Comparison of ENCODE assay signal across 20 cellular contexts in genomic region chr3:120502116-120502515, GRCh38. TPM values are rescaled to one million over a fixed set of nuclear protein-coding genes. Genes with fewer than 3 reads are reported as not detected.
A peak's percentile ranks its signal among the peaks of the same experiment; 100 is the strongest.
DNase-seq lines count a peak whose midpoint lies in the region; ATAC-seq, FAIRE-seq and TF ChIP-seq lines count a peak whose summit lies in the region.
"Had no signal": no experiment of that assay in that cellular context is flagged by ENCODE, and none has a peak within 500 bp of the region (broad histone marks: within the 10 kb centered on the region; RNA-seq: fewer than 3 reads in every experiment).

No MANE protein-coding gene starts in this region.

- no peaks in the 10 kb centered on the region for H3K9me3 Mint-ChIP-seq in activated CD8-positive, alpha-beta memory T cell treated with anti-CD3 and anti-CD28 coated beads, Interleukin-2, amount 10 ng/mL, durations not matched to agents 7 days and 5 days (ENCODE audit: low read depth)
- H3K9me3 Mint-ChIP-seq: CD4-positive, alpha-beta memory T cell had no signal

- no peak overlapping the region for H3K27ac Mint-ChIP-seq in activated CD8-positive, alpha-beta memory T cell treated with anti-CD3 and anti-CD28 coated beads, Interleukin-2, amount 10 ng/mL, durations not matched to agents 7 days and 5 days
- H3K27ac Mint-ChIP-seq: B cell; CD4-positive, alpha-beta memory T cell; CD8-positive, alpha-beta memory T cell had no signal

- TF ChIP-seq RAD21 in A549 (conservative IDR thresholded peaks at IDR 0.05 in 1 of 2, IDR thresholded peaks at IDR 0.05 in 1 of 2) (no peak), IMR-90 (IDR thresholded peaks at IDR 0.05; ENCODE audit: low read length) (no peak), H1 (IDR thresholded peaks at IDR 0.05 in 1 of 2, conservative IDR thresholded peaks at IDR 0.05 in 1 of 2; ENCODE audit: low read depth in 2 of 2, low read length in 2 of 2) (no peak)

- no peaks in the 10 kb centered on the region; a peak in 1 of 4 replicates for H3K79me1 ChIP-seq in IMR-90 (ENCODE audit: low read depth in 1 of 2, low read length in 2 of 2)
- H3K79me1 ChIP-seq in H1 (ENCODE audit: low read depth, low read length), result no peaks in the 10 kb centered on the region

- ATAC-seq in A549 (no peak), IMR-90 (ENCODE audit: low read depth) (no peak), upper lobe of right lung (no peak)
- no peak for ATAC-seq in activated CD8-positive, alpha-beta memory T cell treated with anti-CD3 and anti-CD28 coated beads, Interleukin-2, amount 10 ng/mL, durations not matched to agents 7 days and 5 days

- no peaks in the 10 kb centered on the region for H3K79me2 ChIP-seq in H1 (ENCODE audit: control insufficient read depth in 1 of 2, insufficient read depth in 2 of 2, low read length in 2 of 2)

- no peak overlapping the region for H2AK9ac ChIP-seq in IMR-90 (replicated peaks; ENCODE audit: low read depth, low read length, poor library complexity)

- intact Hi-C loops in IMR-90 (cut with micrococcal nuclease), result no loop called here
- intact Hi-C loops in upper lobe of right lung (cut with DNase I), result no loop called here

- DNase-seq in A549 (ENCODE audit: low read depth in 1 of 2, low spot score in 1 of 2), result no peak
- no peak for DNase-seq in IMR-90
- no peak for DNase-seq in H1 (ENCODE audit: low read depth in 1 of 2, low spot score in 2 of 2)
- no peak for DNase-seq in activated CD8-positive, alpha-beta memory T cell treated with anti-CD3 and anti-CD28 coated beads, Interleukin-2, amount 10 ng/mL, durations not matched to agents 7 days and 5 days
- no peak for DNase-seq in iPS-NIHi11 (ENCODE audit: low spot score)
- DNase-seq in upper lobe of right lung, result no peak
- DNase-seq: 8988T; AML-193; CD4-positive, alpha-beta memory T cell; CD8-positive, alpha-beta memory T cell; COR-L47; DMS79 treated with DMSO at 0.1 percent for 48 hours; GF-D8 had no signal

- H3K4me1 ChIP-seq in A549, result peaks cover 21% of the 10 kb centered on the region
- H3K4me1 ChIP-seq in IMR-90 (ENCODE audit: control insufficient read depth, insufficient read depth, low read length), result peaks cover 4% of the 10 kb centered on the region; the same call in 1 of the 2 replicates
- peaks cover 10 to 21% (median 16%) of the 10 kb centered on the region in 4 experiments for H3K4me1 ChIP-seq in H1 (replicated peaks in 1 of 4; ENCODE audit: control insufficient read depth in 3 of 4, insufficient read depth in 4 of 4, low read length in 3 of 4)
- H3K4me1 ChIP-seq in upper lobe of right lung, result peaks cover 22% of the 10 kb centered on the region

- H4K5ac ChIP-seq in IMR-90 (ENCODE audit: low read depth, low read length) (no peak overlapping the region), H1 (ENCODE audit: insufficient read length, low read depth, low read length) (no peak overlapping the region)

- H2BK20ac ChIP-seq in IMR-90 (ENCODE audit: low read depth, low read length), result no peak overlapping the region
- H2BK20ac ChIP-seq in H1 (ENCODE audit: low read length), result peak overlapping the region; percentile 99; the same call in 1 of the 2 replicates

- H3K9me3 ChIP-seq in A549 (no peaks in the 10 kb centered on the region), IMR-90 (ENCODE audit: control insufficient read depth, insufficient read depth, low read length) (no peaks in the 10 kb centered on the region), H1 (ENCODE audit: insufficient read depth in 2 of 2, low read depth in 1 of 2, low read length in 1 of 2) (no peaks in the 10 kb centered on the region), upper lobe of right lung (no peaks in the 10 kb centered on the region)
- H3K9me3 ChIP-seq: BLaER1 treated with 17β-estradiol and CSF1 and Interleukin-3, amounts not matched to agents 10 nM and 100 nM had no signal

- TF ChIP-seq EP300 in A549 (IDR thresholded peaks at IDR 0.05) (no peak), H1 (IDR thresholded peaks at IDR 0.05; ENCODE audit: borderline replicate concordance in 1 of 2, low read depth in 2 of 2, low read length in 2 of 2) (no peak)

- WGBS in A549 (ENCODE audit: missing lambda C conversion rate), result 86% methylated on average over 8 of the region's 8 CpGs
- 89% methylated on average over 5 of the region's 8 CpGs; no CpG with 5 or more reads in 1 of the 2 experiments for WGBS in IMR-90 (ENCODE audit: extremely low coverage in 2 of 2, insufficient read length in 1 of 2), 2 experiments
- 93% methylated on average over 8 of the region's 8 CpGs; no CpG with 5 or more reads in 1 of the 2 experiments for WGBS in H1 (ENCODE audit: extremely low coverage in 1 of 2, insufficient coverage in 1 of 2, insufficient read length in 1 of 2, insufficient replicate concordance in 2 of 2, low coverage in 1 of 2, low lambda C conversion rate in 2 of 2, missing lambda C conversion rate in 1 of 2), 2 experiments

- H3K36me3 Mint-ChIP-seq in activated CD8-positive, alpha-beta memory T cell treated with anti-CD3 and anti-CD28 coated beads, Interleukin-2, amount 10 ng/mL, durations not matched to agents 7 days and 5 days, result no peaks in the 10 kb centered on the region
- H3K36me3 Mint-ChIP-seq: CD4-positive, alpha-beta memory T cell; CD8-positive, alpha-beta memory T cell had no signal

- BruUV-seq in IMR-90 (replicated peaks; lab: Mats Ljungman, UMichigan), result no TSS peak

- H3K4me3 ChIP-seq in A549 (no peak overlapping the region), IMR-90 (ENCODE audit: insufficient read depth, low read depth, low read length) (no peak overlapping the region), H1 (ENCODE audit: extremely low read depth in 1 of 4, insufficient read depth in 2 of 4, low read depth in 3 of 4, low read length in 4 of 4) (no peak overlapping the region), upper lobe of right lung (no peak overlapping the region)
- H3K4me3 ChIP-seq: BLaER1 treated with 17β-estradiol and CSF1 and Interleukin-3, amounts not matched to agents 10 nM and 100 nM had no signal

- CTCF ChIA-PET in A549 (lab: Yijun Ruan, JAX), result interaction anchor here (1.3 to 2.1 kb wide), 3 partner anchors 57 to 258 kb away, joined by 3 to 10 read pairs (median 7); no protein-coding TSS in a partner anchor
- CTCF ChIA-PET in IMR-90 (lab: Yijun Ruan, JAX), result interaction anchor here (1.2 to 1.5 kb wide), 2 partner anchors 63 to 66 kb away, joined by 3 read pairs; no protein-coding TSS in a partner anchor
- CTCF ChIA-PET in H1 (lab: Charles Lee; ENCODE audit: partially characterized antibody), result interaction anchor here (1.0 to 4.2 kb wide), 5 partner anchors 10 to 84 kb away, joined by 3 to 28 read pairs (median 4); no protein-coding TSS in a partner anchor
- CTCF ChIA-PET in activated CD8-positive, alpha-beta memory T cell treated with anti-CD3 and anti-CD28 coated beads, Interleukin-2, amount 10 ng/mL, durations not matched to agents 7 days and 5 days (lab: Charles Lee), result interaction anchor here (0.7 kb wide), 1 partner anchor 35 kb away, joined by 3 read pairs; no protein-coding TSS in a partner anchor

- no peak overlapping the region for H2AFZ ChIP-seq in IMR-90 (replicated peaks; ENCODE audit: low read length, poor library complexity)
- H2AFZ ChIP-seq in H1 (ENCODE audit: low read length), result no peak overlapping the region

- H3K27ac ChIP-seq in A549, result no peak overlapping the region
- no peak overlapping the region for H3K27ac ChIP-seq in IMR-90 (ENCODE audit: insufficient read depth, low read length)
- H3K27ac ChIP-seq in H1 (ENCODE audit: low read depth, low read length), result no peak overlapping the region
- no peak overlapping the region for H3K27ac ChIP-seq in upper lobe of right lung
- H3K27ac ChIP-seq: BLaER1 treated with 17β-estradiol and CSF1 and Interleukin-3, amounts not matched to agents 10 nM and 100 nM; C4-2B had no signal

- H3K4me3 Mint-ChIP-seq in activated CD8-positive, alpha-beta memory T cell treated with anti-CD3 and anti-CD28 coated beads, Interleukin-2, amount 10 ng/mL, durations not matched to agents 7 days and 5 days, result no peak overlapping the region
- H3K4me3 Mint-ChIP-seq: B cell; CD4-positive, alpha-beta memory T cell; CD8-positive, alpha-beta memory T cell had no signal

- H4K8ac ChIP-seq in IMR-90 (ENCODE audit: low read depth in 2 of 2, low read length in 2 of 2) (no peak overlapping the region), H1 (ENCODE audit: extremely low read depth, insufficient read depth, low read length) (no peak overlapping the region)

- no peak overlapping the region for H3K4ac ChIP-seq in IMR-90 (ENCODE audit: low read depth, low read length)
- H3K4ac ChIP-seq in H1 (replicated peaks; ENCODE audit: insufficient read length, low read depth, low read length), result no peak overlapping the region

- H3K18ac ChIP-seq in IMR-90 (ENCODE audit: low read depth, low read length) (no peak overlapping the region), H1 (ENCODE audit: extremely low read depth, low read length) (0 out of 2 replicates have a peak overlapping the region, but pooled peaks have one; percentile 39)

- peaks cover 14% of the 10 kb centered on the region for H3K27me3 Mint-ChIP-seq in activated CD8-positive, alpha-beta memory T cell treated with anti-CD3 and anti-CD28 coated beads, Interleukin-2, amount 10 ng/mL, durations not matched to agents 7 days and 5 days

- H3K36me3 ChIP-seq in IMR-90 (ENCODE audit: control insufficient read depth, insufficient read depth, low read length) (no peaks in the 10 kb centered on the region), H1 (ENCODE audit: control insufficient read depth in 2 of 4, insufficient read depth in 4 of 4, low read length in 3 of 4) (no peaks in the 10 kb centered on the region), upper lobe of right lung (no peaks in the 10 kb centered on the region)
- H3K36me3 ChIP-seq: BLaER1 treated with 17β-estradiol and CSF1 and Interleukin-3, amounts not matched to agents 10 nM and 100 nM had no signal

- TF ChIP-seq POLR2A in A549 (IDR thresholded peaks at IDR 0.05; ENCODE audit: low read length) (no peak), IMR-90 (IDR thresholded peaks at IDR 0.05; ENCODE audit: low read depth, low read length) (no peak), H1 (IDR thresholded peaks at IDR 0.05; ENCODE audit: control extremely low read depth in 1 of 2, low read depth in 2 of 2, low read length in 2 of 2) (no peak)

- H2BK120ac ChIP-seq in IMR-90 (ENCODE audit: low read depth, low read length), result no peak overlapping the region
- H2BK120ac ChIP-seq in H1 (replicated peaks; ENCODE audit: low read depth, low read length), result peak overlapping the region; percentile 58

- in situ Hi-C loops in IMR-90 (cut with MboI; ENCODE audit: low sequenced_read_pairs), result no loop called here

- H4K20me1 ChIP-seq in IMR-90 (ENCODE audit: insufficient read depth, low read length) (no peaks in the 10 kb centered on the region), H1 (replicated peaks in 1 of 2; ENCODE audit: control insufficient read depth in 1 of 2, insufficient read depth in 2 of 2, low read length in 2 of 2) (no peaks in the 10 kb centered on the region)
- H4K20me1 ChIP-seq: BLaER1 treated with 17β-estradiol and CSF1 and Interleukin-3, amounts not matched to agents 10 nM and 100 nM had no signal

- no peak overlapping the region for H4K91ac ChIP-seq in IMR-90 (ENCODE audit: insufficient read depth, low read depth, low read length)
- H4K91ac ChIP-seq in H1 (replicated peaks; ENCODE audit: insufficient read length, low read length), result peak overlapping the region; percentile 3

- H2BK15ac ChIP-seq in IMR-90 (ENCODE audit: low read depth, low read length), result no peak overlapping the region
- H2BK15ac ChIP-seq in H1 (ENCODE audit: low read length), result 0 out of 2 replicates have a peak overlapping the region, but pooled peaks have one; percentile 40

- dilution Hi-C loops in IMR-90 (cut with HindIII; ENCODE audit: low sequenced_read_pairs, unreplicated experiment), result no loop called here

- H2BK12ac ChIP-seq in H1 (ENCODE audit: low read depth, low read length), result peak overlapping the region; percentile 84

- H3K23ac ChIP-seq in IMR-90 (ENCODE audit: low read depth, low read length), result no peak overlapping the region
- H3K23ac ChIP-seq in H1 (ENCODE audit: insufficient read length), result no peak overlapping the region

- H3K4me2 ChIP-seq in A549 (no peak overlapping the region), IMR-90 (ENCODE audit: low read depth, low read length) (no peak overlapping the region), H1 (ENCODE audit: insufficient read depth in 1 of 2, low read depth in 2 of 2, low read length in 2 of 2) (no peak overlapping the region)
- H3K4me2 ChIP-seq: BLaER1 treated with 17β-estradiol and CSF1 and Interleukin-3, amounts not matched to agents 10 nM and 100 nM had no signal

- H3K56ac ChIP-seq in IMR-90 (ENCODE audit: extremely low read depth, insufficient read depth, low read length), result no peak overlapping the region
- H3K56ac ChIP-seq in H1 (replicated peaks; ENCODE audit: insufficient read length, low read depth, low read length), result no peak overlapping the region

- POLR2A ChIA-PET in A549 (lab: Yijun Ruan, JAX) (interaction anchor here (0.7 kb wide), 1 partner anchor 51 kb away, joined by 4 read pairs; no protein-coding TSS in a partner anchor), IMR-90 (lab: Charles Lee; ENCODE audit: unreplicated experiment) (no interaction called here), H1 (lab: Charles Lee; ENCODE audit: partially characterized antibody) (interaction anchor here (0.7 to 1.4 kb wide), 3 partner anchors 8 to 53 kb away, joined by 3 read pairs; no protein-coding TSS in a partner anchor)

- H2BK5ac ChIP-seq in IMR-90 (ENCODE audit: low read depth, low read length, poor library complexity, severe bottlenecking), result no peak overlapping the region
- no peak overlapping the region for H2BK5ac ChIP-seq in H1 (ENCODE audit: low read depth, low read length)

- H3K23me2 ChIP-seq in H1 (ENCODE audit: low read depth, low read length), result no peaks in the 10 kb centered on the region; the same call in 1 of the 2 replicates

- FAIRE-seq in A549 (lab: Jason Lieb, UNC) (no peak), H1 (lab: Jason Lieb, UNC) (no peak)
- FAIRE-seq: A204.1, G401.6, GM12891, GM19239 had no signal

- H3K9ac ChIP-seq in IMR-90 (ENCODE audit: low read depth, low read length) (no peak overlapping the region), H1 (replicated peaks in 1 of 4; ENCODE audit: extremely low read depth in 1 of 4, low read depth in 3 of 4, low read length in 3 of 4) (no peak overlapping the region)
- H3K9ac ChIP-seq: BLaER1 treated with 17β-estradiol and CSF1 and Interleukin-3, amounts not matched to agents 10 nM and 100 nM had no signal

- H3K27me3 ChIP-seq in IMR-90 (ENCODE audit: control insufficient read depth, insufficient read depth, low read length), result no peaks in the 10 kb centered on the region
- H3K27me3 ChIP-seq in H1 (replicated peaks in 1 of 4; ENCODE audit: control insufficient read depth in 3 of 4, extremely low read depth in 1 of 4, insufficient read depth in 3 of 4, low read length in 3 of 4), result no peaks in the 10 kb centered on the region
- no peaks in the 10 kb centered on the region for H3K27me3 ChIP-seq in upper lobe of right lung
- H3K27me3 ChIP-seq: BLaER1 treated with 17β-estradiol and CSF1 and Interleukin-3, amounts not matched to agents 10 nM and 100 nM had no signal

- no peak overlapping the region for H2AK5ac ChIP-seq in IMR-90 (ENCODE audit: low read depth, low read length)
- no peak overlapping the region for H2AK5ac ChIP-seq in H1 (ENCODE audit: low read depth, low read length)

- H3K14ac ChIP-seq in IMR-90 (replicated peaks; ENCODE audit: low read depth, low read length) (no peak overlapping the region), H1 (ENCODE audit: insufficient read length) (no peak overlapping the region)

- H3K4me1 Mint-ChIP-seq in activated CD8-positive, alpha-beta memory T cell treated with anti-CD3 and anti-CD28 coated beads, Interleukin-2, amount 10 ng/mL, durations not matched to agents 7 days and 5 days, result no peaks in the 10 kb centered on the region
- H3K4me1 Mint-ChIP-seq: B cell; CD4-positive, alpha-beta memory T cell; CD8-positive, alpha-beta memory T cell had no signal

- H3K9me1 ChIP-seq in IMR-90 (ENCODE audit: insufficient read depth, low read length), result 0 out of 2 replicates have a peak, but pooled peaks cover 4% of the 10 kb centered on the region

- TF ChIP-seq CTCF in A549 (IDR thresholded peaks at IDR 0.05), result no peak
- no peak for TF ChIP-seq CTCF in IMR-90 (conservative IDR thresholded peaks at IDR 0.05; ENCODE audit: low read depth, low read length)
- TF ChIP-seq CTCF in H1 (IDR thresholded peaks at IDR 0.05; ENCODE audit: control extremely low read depth in 1 of 3, insufficient read depth in 1 of 3, low read depth in 1 of 3, low read length in 3 of 3), result no peak
- no peak for TF ChIP-seq CTCF in upper lobe of right lung (IDR thresholded peaks at IDR 0.05)

RNA-seq across cellular contexts. Expression of gene FSTL1, which starts 51.3 kb away (rescaled TPM):
- 57.7 and 84.7 TPM in 2 replicates for polyA plus RNA-seq in A549 (2011; rRNA removed)
- 33.0 and 40.2 TPM in 2 replicates for polyA plus RNA-seq in A549 (2012; cell fraction: cytosol; rRNA removed)
- polyA plus RNA-seq in A549 (2012; cell fraction: nucleus; rRNA removed), result 37.2 and 50.3 TPM in 2 replicates
- polyA plus RNA-seq in A549 (2017; fragmentation: RNase III; extraction: RNeasy Plus Mini Kit Qiagen cat#74134 plus additional on column Dnase treatment), result 115 to 119 TPM (median 118 TPM) in 3 replicates
- polyA minus RNA-seq in A549 (2011; rRNA and poly(A)+ RNA removed), result 63.4 and 78.2 TPM in 2 replicates
- total RNA-seq in IMR-90 (2012; rRNA removed), result 1,097 and 1,642 TPM in 2 replicates
- polyA plus RNA-seq in IMR-90 (2012; rRNA removed), result 864 and 916 TPM in 2 replicates
- 367 and 446 TPM in 2 replicates for polyA plus RNA-seq in IMR-90 (2012; cell fraction: cytosol; rRNA removed)
- polyA plus RNA-seq in IMR-90 (2012; cell fraction: nucleus; rRNA removed; ENCODE audit: low replicate concordance), result 302 and 555 TPM in 2 replicates
- total RNA-seq in H1 (2021; fragmentation: NEBNext Ultra II Directional; extraction: Animal tissue kit (Norgen Biotek cat#: 25700)), result 502 and 516 TPM in 2 replicates
- polyA plus RNA-seq in H1 (2011; rRNA removed), result 158 and 168 TPM in 2 replicates
- 238 TPM for polyA plus RNA-seq in H1 (2011; cell fraction: cytosol; rRNA removed)
- polyA plus RNA-seq in H1 (2011; cell fraction: nucleus; rRNA removed), result 366 TPM
- polyA plus RNA-seq in H1 (2012, experiment 1 of 2), result 322 to 479 TPM (median 419 TPM) in 4 replicates
- polyA plus RNA-seq in H1 (2012, experiment 2 of 2), result 22.7 TPM
- 296 TPM for polyA plus RNA-seq in H1 (2013, experiment 1 of 2)
- 334 TPM for polyA plus RNA-seq in H1 (2013, experiment 2 of 2)
- polyA minus RNA-seq in H1 (2011; rRNA and poly(A)+ RNA removed), result 543 and 781 TPM in 2 replicates
- polyA minus RNA-seq in H1 (2011; cell fraction: cytosol; rRNA and poly(A)+ RNA removed), result 248 TPM
- 164 TPM for polyA minus RNA-seq in H1 (2011; cell fraction: nucleus; rRNA and poly(A)+ RNA removed)
- 1 to 10 TPM in 1 of 2 experiments, under 1 TPM in 1; 0.16 to 1.3 TPM for total RNA-seq in activated CD8-positive, alpha-beta memory T cell treated with anti-CD3 and anti-CD28 coated beads, Interleukin-2, amount 10 ng/mL, durations not matched to agents 7 days and 5 days
- 221 TPM for total RNA-seq in upper lobe of right lung
- total RNA-seq: B cell had no signal
- polyA plus RNA-seq: CD4-positive, alpha-beta memory T cell; CD8-positive, alpha-beta memory T cell had no signal

Comparison
In these comparisons a context has a peak if more than half of its experiments do, and no peak if none do; other contexts are left out.
1. RNA of gene FSTL1, which starts 51.3 kb away (total RNA-seq): 1,097 to 1,642 TPM in IMR-90, 502 to 516 TPM in H1 and 221 TPM in upper lobe of right lung (single experiment); 0.16 to 1.3 TPM in activated CD8-positive, alpha-beta memory T cell treated with anti-CD3 and anti-CD28 coated beads, Interleukin-2, amount 10 ng/mL, durations not matched to agents 7 days and 5 days; every median in the first group is over 10 times any median in the second.
2. Of the 18 proteins assayed by ChIP-seq in both H1 and A549: peak only in H1: none; only in A549: MAFK; in both: none; in neither: 17.